8 cellular contexts compared by ENCODE assay signal in the genomic region with DNA sequence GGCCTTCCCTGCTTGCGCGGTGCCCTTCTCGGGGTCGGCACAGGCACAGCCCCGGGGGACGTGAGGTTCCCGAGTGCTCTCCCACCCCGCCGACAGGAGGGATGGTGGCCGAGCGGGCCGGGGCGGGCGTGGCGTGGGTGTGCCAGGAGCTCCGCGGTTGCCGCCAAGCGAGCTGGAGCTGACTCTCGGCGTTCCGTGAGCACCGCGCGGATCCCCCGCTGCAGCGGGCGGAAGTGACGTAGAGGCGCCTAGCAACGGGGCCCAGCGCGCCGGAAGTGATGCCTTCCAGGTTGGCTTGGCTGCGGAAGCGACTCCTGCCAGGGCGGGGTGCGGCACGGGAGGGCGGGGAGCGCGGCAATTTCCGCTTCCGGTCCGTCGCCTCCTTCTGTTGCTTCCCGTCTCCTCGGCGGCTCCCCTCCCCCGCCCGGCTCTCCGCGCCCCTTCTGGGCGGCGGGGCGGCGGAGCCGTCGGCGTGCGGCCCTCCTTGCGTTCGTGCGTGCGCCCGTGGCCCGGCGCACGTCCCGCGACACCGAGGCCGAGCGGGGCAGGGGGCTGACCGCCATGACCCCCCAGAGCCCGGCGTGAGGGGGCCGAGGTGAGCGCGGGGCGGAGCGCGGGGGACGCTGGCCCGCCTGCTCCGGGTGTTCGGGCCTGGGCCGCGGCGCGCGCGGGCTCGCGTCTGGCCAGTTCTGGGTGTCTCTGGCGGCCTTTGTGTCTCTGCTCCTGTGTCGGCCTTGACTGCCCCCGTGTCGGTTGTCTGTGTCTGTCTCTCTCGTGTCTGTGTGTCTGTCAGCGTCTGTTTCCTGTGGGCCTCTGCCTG. TPM values are rescaled to one million over a fixed set of nuclear protein-coding genes. Genes with fewer than 3 reads are reported as not detected.
DNase-seq lines count a peak whose midpoint lies in the region; ATAC-seq and FAIRE-seq lines count a peak whose summit lies in the region.

A gene (plus strand): TSS at position 386 of the 820 bp plus-strand sequence. CDS start 3,402 bp downstream, outside the sequence.

- peaks cover 5% of the 10 kb centered on the region for H3K4me1 ChIP-seq in right cardiac atrium (ENCODE audit: control insufficient read depth, insufficient read depth, low read length)

- intact Hi-C loops in T-helper 2 cell treated with Interferon-gamma antibody and Interleukin-4, amounts not matched to agents 100 ng/mL and 5 ng/mL, for 36 hours (cut with micrococcal nuclease): loop anchor here (1.0 to 2.0 kb wide), 3 partner anchors 20 to 466 kb away; a partner anchor contains a TSS
- intact Hi-C loops in right cardiac atrium (cut with DNase I): no loop called here

- FAIRE-seq in urothelium cell line (lab: Jason Lieb, UNC): peak; percentile 17

- DNase-seq in NCI-H1930 (lab: John Stamatoyannopoulos, UW) (peak; percentile 96 to 99), anterior cingulate cortex (lab: John Stamatoyannopoulos, UW) (peak; percentile 51 to 98 (median 93)), right cardiac atrium (peak; percentile 97 to 99 (median 98)), pulmonary artery endothelial cell (ENCODE audit: low read depth, low spot score) (peak; percentile 85), urothelium cell line (ENCODE audit: low spot score) (peak; percentile 98)

- WGBS in right cardiac atrium: under 1% methylated on average over 101 of the region's 101 CpGs

- H3K4me3 ChIP-seq in right cardiac atrium (ENCODE audit: low read length): peak within 1 kb of the TSS; percentile 79

- H3K27me3 ChIP-seq in right cardiac atrium (ENCODE audit: control insufficient read depth, insufficient read depth): no peaks in the 10 kb centered on the region

- ATAC-seq in GM18502 (IDR thresholded peaks at IDR 0.05; ENCODE audit: poor library complexity, unreplicated experiment) (peak; percentile 67), HG02970 (IDR thresholded peaks at IDR 0.05; ENCODE audit: low FRiP score, unreplicated experiment) (peak; percentile 70), right cardiac atrium (peak; percentile 90 to 94)

- no peaks in the 10 kb centered on the region for H3K9me3 ChIP-seq in right cardiac atrium (ENCODE audit: control insufficient read depth, low read length)

- H3K27ac ChIP-seq in right cardiac atrium (ENCODE audit: low read length): peak within 1 kb of the TSS; percentile 84

RNA-seq across cellular contexts. Expression of the gene that starts here (rescaled TPM):
- 58.3 and 59.3 TPM in 2 replicates for total RNA-seq in T-helper 2 cell treated with Interferon-gamma antibody and Interleukin-4, amounts not matched to agents 100 ng/mL and 5 ng/mL, for 36 hours
- total RNA-seq in right cardiac atrium (100 to 1,000 TPM; 175 to 232 (median 208) TPM), pulmonary artery endothelial cell (75.9 and 88.6 TPM in 2 replicates)
- 187 TPM for polyA plus RNA-seq in right cardiac atrium

Comparison
In these comparisons a context has a peak if more than half of its experiments do, and no peak if none do; other contexts are left out.
1. Peak in every context shown above with its lines: DNase-seq, ATAC-seq, H3K4me3 ChIP-seq and H3K27ac ChIP-seq.